In the genomic region with DNA sequence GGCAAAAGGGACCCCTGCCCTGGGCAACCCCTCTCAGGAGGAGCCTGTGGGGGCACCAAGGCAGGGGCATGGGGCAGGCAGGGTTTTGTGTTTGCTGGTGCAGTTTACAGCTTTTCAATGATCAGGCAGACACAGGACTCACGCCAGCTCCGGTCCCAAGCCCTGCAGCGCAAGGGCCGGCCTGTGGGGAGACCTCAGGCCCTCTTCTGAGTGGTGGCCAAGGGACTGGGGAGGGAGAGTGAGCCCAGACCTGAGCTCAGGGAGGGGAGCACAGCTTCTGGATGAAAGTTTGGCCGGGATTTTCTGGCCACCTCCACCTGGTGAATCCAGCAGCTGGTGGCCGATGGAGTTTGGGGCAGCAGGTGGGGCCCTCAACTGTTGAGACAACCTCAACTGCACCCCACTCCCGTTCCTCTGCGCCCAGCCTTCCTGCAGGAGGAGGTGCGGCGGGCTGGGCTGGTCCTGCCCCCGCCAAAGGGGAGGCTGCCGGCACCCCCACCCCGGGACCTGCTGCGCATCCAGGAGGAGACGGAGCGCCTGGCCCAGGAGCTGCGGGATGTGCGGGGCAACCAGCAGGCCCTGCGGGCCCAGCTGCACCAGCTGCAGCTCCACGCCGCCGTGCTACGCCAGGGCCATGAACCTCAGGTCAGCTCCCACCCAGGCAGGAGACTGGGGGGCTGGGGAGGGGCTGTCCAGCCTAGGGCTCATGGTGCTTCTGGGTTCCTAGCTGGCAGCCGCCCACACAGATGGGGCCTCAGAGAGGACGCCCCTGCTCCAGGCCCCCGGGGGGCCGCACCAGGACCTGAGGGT, we compare ENCODE assay signal across 1 cellular context.
TF ChIP-seq lines count a peak whose summit lies in the region.

No MANE protein-coding gene starts in this region.

TF ChIP-seq in IMR-90, 13 proteins besides CTCF, POLR2A, EP300 and RAD21:
- no peak for TF ChIP-seq SMC3 (IDR thresholded peaks at IDR 0.05; ENCODE audit: low read depth, low read length)
- TF ChIP-seq RFX5 (IDR thresholded peaks at IDR 0.05; ENCODE audit: low read depth, low read length): no peak
- TF ChIP-seq BHLHE40 (IDR thresholded peaks at IDR 0.05; ENCODE audit: low read depth, low read length): no peak
- TF ChIP-seq, protein P1, sequence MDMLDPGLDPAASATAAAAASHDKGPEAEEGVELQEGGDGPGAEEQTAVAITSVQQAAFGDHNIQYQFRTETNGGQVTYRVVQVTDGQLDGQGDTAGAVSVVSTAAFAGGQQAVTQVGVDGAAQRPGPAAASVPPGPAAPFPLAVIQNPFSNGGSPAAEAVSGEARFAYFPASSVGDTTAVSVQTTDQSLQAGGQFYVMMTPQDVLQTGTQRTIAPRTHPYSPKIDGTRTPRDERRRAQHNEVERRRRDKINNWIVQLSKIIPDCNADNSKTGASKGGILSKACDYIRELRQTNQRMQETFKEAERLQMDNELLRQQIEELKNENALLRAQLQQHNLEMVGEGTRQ (IDR thresholded peaks at IDR 0.05; ENCODE audit: low read depth, low read length): no peak
- no peak for TF ChIP-seq CEBPB (IDR thresholded peaks at IDR 0.05; ENCODE audit: low read depth, low read length)
